Comparison of ENCODE assay signal across 17 cellular contexts in genomic region chr6:52545050-52545843, GRCh38. TPM values are rescaled to one million over a fixed set of nuclear protein-coding genes. Genes with fewer than 3 reads are reported as not detected.
A peak's percentile ranks its signal among the peaks of the same experiment; 100 is the strongest.
DNase-seq lines count a peak whose midpoint lies in the region; ATAC-seq and TF ChIP-seq lines count a peak whose summit lies in the region.
"Had no signal": no experiment of that assay in that cellular context is flagged by ENCODE, and none has a peak within 500 bp of the region (broad histone marks: within the 10 kb centered on the region; RNA-seq: fewer than 3 reads in every experiment).

No MANE protein-coding gene starts in this region.

- H3K36me3 Mint-ChIP-seq in activated T-helper 1 cell treated with anti-CD3 and anti-CD28 coated beads, Interleukin-12 subunit alpha, Interleukin-12 subunit beta, Interleukin-2, Interleukin-4 antibody, amounts not matched to agents 30 ng/mL and 10 ng/mL and 1 ng/mL, durations not matched to agents 14 hours and 24 hours and 36 hours (ENCODE audit: low read depth) = no peaks in the 10 kb centered on the region
- H3K36me3 Mint-ChIP-seq: natural killer cell had no signal

- 82% methylated on average over 6 of the region's 6 CpGs for WGBS in hepatocyte (ENCODE audit: low lambda C conversion rate, missing lambda C conversion rate)

- CTCF ChIA-PET in RWPE1 (lab: Yijun Ruan, JAX) = no interaction called here

- H3K27me3 ChIP-seq in BLaER1 treated with 17β-estradiol and CSF1 and Interleukin-3, amounts not matched to agents 10 nM and 100 nM = no peaks in the 10 kb centered on the region
- H3K27me3 ChIP-seq in hepatocyte (no peaks in the 10 kb centered on the region), skeletal muscle satellite cell (ENCODE audit: control insufficient read depth, insufficient read depth, low read length) (no peaks in the 10 kb centered on the region)

- DNase-seq in RWPE1 (ENCODE audit: low spot score) = no peak
- no peak for DNase-seq in hepatocyte (ENCODE audit: low spot score)
- no peak for DNase-seq in erythroblast (lab: John Stamatoyannopoulos, UW)
- no peak for DNase-seq in stimulated activated naive CD8-positive, alpha-beta T cell treated with anti-CD3 and anti-CD28 coated beads, Interleukin-15, Interleukin-2, amounts not matched to agents 100 U/mL and 50 U/mL, for 24 hours
- no peak for DNase-seq in activated T-helper 1 cell treated with anti-CD3 and anti-CD28 coated beads, Interleukin-12 subunit alpha, Interleukin-12 subunit beta, Interleukin-2, Interleukin-4 antibody, amounts not matched to agents 30 ng/mL and 10 ng/mL and 1 ng/mL, durations not matched to agents 14 hours and 24 hours and 36 hours (ENCODE audit: low spot score)
- DNase-seq: activated CD4-positive, alpha-beta T cell treated with anti-CD3 and anti-CD28 coated beads, Interleukin-2, amount 10 ng/mL, durations not matched to agents 24 days and 14 days; activated naive CD8-positive, alpha-beta T cell treated with anti-CD3 and anti-CD28 coated beads for 36 hours; activated T-cell treated with anti-CD3 and anti-CD28 coated beads for 4 hours; cerebellar nuclear complex; natural killer cell; NCI-H2029; NCI-H748 treated with DMSO at 0.1 percent for 48 hours; stimulated activated CD4-positive, alpha-beta T cell treated with anti-CD3 and anti-CD28 coated beads, Interleukin-4, amount 100 ng/mL, for 4 hours had no signal

- TF ChIP-seq POLR2A in erythroblast (IDR thresholded peaks at IDR 0.05; ENCODE audit: low read length) = no peak

- no peak overlapping the region for H3K4me3 Mint-ChIP-seq in activated T-helper 1 cell treated with anti-CD3 and anti-CD28 coated beads, Interleukin-12 subunit alpha, Interleukin-12 subunit beta, Interleukin-2, Interleukin-4 antibody, amounts not matched to agents 30 ng/mL and 10 ng/mL and 1 ng/mL, durations not matched to agents 14 hours and 24 hours and 36 hours
- H3K4me3 Mint-ChIP-seq: activated CD4-positive, alpha-beta T cell treated with anti-CD3 and anti-CD28 coated beads, Interleukin-2, amount 10 ng/mL, durations not matched to agents 24 days and 14 days; activated naive CD8-positive, alpha-beta T cell treated with anti-CD3 and anti-CD28 coated beads for 36 hours; natural killer cell had no signal

- no peak overlapping the region for H3K9ac ChIP-seq in BLaER1 treated with 17β-estradiol and CSF1 and Interleukin-3, amounts not matched to agents 10 nM and 100 nM
- peak overlapping the region; percentile 83 for H3K9ac ChIP-seq in skeletal muscle satellite cell (ENCODE audit: low read depth, low read length)

- H3K27ac Mint-ChIP-seq in activated T-helper 1 cell treated with anti-CD3 and anti-CD28 coated beads, Interleukin-12 subunit alpha, Interleukin-12 subunit beta, Interleukin-2, Interleukin-4 antibody, amounts not matched to agents 30 ng/mL and 10 ng/mL and 1 ng/mL, durations not matched to agents 14 hours and 24 hours and 36 hours = no peak overlapping the region
- H3K27ac Mint-ChIP-seq: activated CD4-positive, alpha-beta T cell treated with anti-CD3 and anti-CD28 coated beads, Interleukin-2, amount 10 ng/mL, durations not matched to agents 24 days and 14 days; activated naive CD8-positive, alpha-beta T cell treated with anti-CD3 and anti-CD28 coated beads for 36 hours had no signal

- H3K4me1 Mint-ChIP-seq in activated T-helper 1 cell treated with anti-CD3 and anti-CD28 coated beads, Interleukin-12 subunit alpha, Interleukin-12 subunit beta, Interleukin-2, Interleukin-4 antibody, amounts not matched to agents 30 ng/mL and 10 ng/mL and 1 ng/mL, durations not matched to agents 14 hours and 24 hours and 36 hours (ENCODE audit: low read depth) = peaks cover 17% of the 10 kb centered on the region

- intact Hi-C loops in activated T-helper 1 cell treated with anti-CD3 and anti-CD28 coated beads, Interleukin-12 subunit alpha, Interleukin-12 subunit beta, Interleukin-2, Interleukin-4 antibody, amounts not matched to agents 30 ng/mL and 10 ng/mL and 1 ng/mL, durations not matched to agents 14 hours and 24 hours and 36 hours (cut with micrococcal nuclease) = no loop called here

- H3K79me2 ChIP-seq in hepatocyte = peaks cover 97% of the 10 kb centered on the region

- peaks cover 17 to 98% (median 62%) of the 10 kb centered on the region in 11 experiments; a peak in 17 of 22 replicates for H4K20me1 ChIP-seq in BLaER1 treated with 17β-estradiol and CSF1 and Interleukin-3, amounts not matched to agents 10 nM and 100 nM
- peaks cover 9% of the 10 kb centered on the region for H4K20me1 ChIP-seq in hepatocyte (ENCODE audit: insufficient read depth, poor library complexity, severe bottlenecking)

- peaks cover 0 to 88% (median 19%) of the 10 kb centered on the region in 11 experiments; a peak in 14 of 22 replicates for H3K36me3 ChIP-seq in BLaER1 treated with 17β-estradiol and CSF1 and Interleukin-3, amounts not matched to agents 10 nM and 100 nM
- no peaks in the 10 kb centered on the region for H3K36me3 ChIP-seq in hepatocyte (replicated peaks; ENCODE audit: insufficient read depth, low read depth)
- peaks cover 71% of the 10 kb centered on the region for H3K36me3 ChIP-seq in skeletal muscle satellite cell (ENCODE audit: insufficient read depth, low read length)
- H3K36me3 ChIP-seq: HAP-1 had no signal

- POLR2A ChIA-PET in RWPE1 (lab: Yijun Ruan, JAX; ENCODE audit: low non-redundant PET) = no interaction called here

- no peaks in the 10 kb centered on the region for H3K27me3 Mint-ChIP-seq in activated T-helper 1 cell treated with anti-CD3 and anti-CD28 coated beads, Interleukin-12 subunit alpha, Interleukin-12 subunit beta, Interleukin-2, Interleukin-4 antibody, amounts not matched to agents 30 ng/mL and 10 ng/mL and 1 ng/mL, durations not matched to agents 14 hours and 24 hours and 36 hours (ENCODE audit: insufficient read depth)
- H3K27me3 Mint-ChIP-seq: activated CD4-positive, alpha-beta T cell treated with anti-CD3 and anti-CD28 coated beads, Interleukin-2, amount 10 ng/mL, durations not matched to agents 24 days and 14 days; activated naive CD8-positive, alpha-beta T cell treated with anti-CD3 and anti-CD28 coated beads for 36 hours had no signal

- peak overlapping the region in 9 of 11 experiments; percentile 16 to 78 (median 56); a peak in 16 of 22 replicates for H3K4me2 ChIP-seq in BLaER1 treated with 17β-estradiol and CSF1 and Interleukin-3, amounts not matched to agents 10 nM and 100 nM
- H3K4me2 ChIP-seq in hepatocyte (peak overlapping the region; percentile 47), skeletal muscle satellite cell (ENCODE audit: low read length) (peak overlapping the region; percentile 61)

- no peaks in the 10 kb centered on the region for H3K9me3 ChIP-seq in BLaER1 treated with 17β-estradiol and CSF1 and Interleukin-3, amounts not matched to agents 10 nM and 100 nM (replicated peaks in 1 of 11)
- H3K9me3 ChIP-seq in hepatocyte (ENCODE audit: low read depth) (no peaks in the 10 kb centered on the region), skeletal muscle satellite cell (replicated peaks; ENCODE audit: low read length) (no peaks in the 10 kb centered on the region)
- H3K9me3 ChIP-seq: HAP-1 had no signal

- H2AFZ ChIP-seq in hepatocyte = no peak overlapping the region

- no peak overlapping the region; a peak in 1 of 22 replicates for H3K27ac ChIP-seq in BLaER1 treated with 17β-estradiol and CSF1 and Interleukin-3, amounts not matched to agents 10 nM and 100 nM
- H3K27ac ChIP-seq in RWPE1 (peak overlapping the region; percentile 40), hepatocyte (peak overlapping the region; percentile 55)

- no peaks in the 10 kb centered on the region for H3K9me2 ChIP-seq in hepatocyte (replicated peaks; ENCODE audit: insufficient read depth)

- H3K4me3 ChIP-seq in BLaER1 treated with 17β-estradiol and CSF1 and Interleukin-3, amounts not matched to agents 10 nM and 100 nM = no peak overlapping the region
- no peak overlapping the region for H3K4me3 ChIP-seq in hepatocyte
- peak overlapping the region; percentile 12 for H3K4me3 ChIP-seq in skeletal muscle satellite cell (ENCODE audit: low read length)
- H3K4me3 ChIP-seq: HAP-1 had no signal

- TF ChIP-seq CTCF in RWPE1 (conservative IDR thresholded peaks at IDR 0.05; ENCODE audit: low read depth) (no peak), hepatocyte (IDR thresholded peaks at IDR 0.05; ENCODE audit: poor library complexity) (no peak)

- no peaks in the 10 kb centered on the region for H3K9me3 Mint-ChIP-seq in activated T-helper 1 cell treated with anti-CD3 and anti-CD28 coated beads, Interleukin-12 subunit alpha, Interleukin-12 subunit beta, Interleukin-2, Interleukin-4 antibody, amounts not matched to agents 30 ng/mL and 10 ng/mL and 1 ng/mL, durations not matched to agents 14 hours and 24 hours and 36 hours
- H3K9me3 Mint-ChIP-seq: activated CD4-positive, alpha-beta T cell treated with anti-CD3 and anti-CD28 coated beads, Interleukin-2, amount 10 ng/mL, durations not matched to agents 24 days and 14 days; activated naive CD8-positive, alpha-beta T cell treated with anti-CD3 and anti-CD28 coated beads for 36 hours; natural killer cell had no signal

- H3K4me1 ChIP-seq in BLaER1 treated with 17β-estradiol and CSF1 and Interleukin-3, amounts not matched to agents 10 nM and 100 nM = peaks cover 49 to 91% (median 73%) of the 10 kb centered on the region in 10 experiments
- H3K4me1 ChIP-seq in hepatocyte (ENCODE audit: insufficient read depth) = peaks cover 58% of the 10 kb centered on the region
- H3K4me1 ChIP-seq in skeletal muscle satellite cell (ENCODE audit: control insufficient read depth, insufficient read depth, low read length) = peaks cover 98% of the 10 kb centered on the region
- H3K4me1 ChIP-seq: HAP-1 had no signal

- no peak for ATAC-seq in stimulated activated naive CD8-positive, alpha-beta T cell treated with anti-CD3 and anti-CD28 coated beads, Interleukin-15, Interleukin-2, amounts not matched to agents 100 U/mL and 50 U/mL, for 24 hours
- no peak for ATAC-seq in HG03520 (IDR thresholded peaks at IDR 0.05; ENCODE audit: unreplicated experiment)
- ATAC-seq: natural killer cell had no signal

RNA-seq across cellular contexts. Expression of gene TRAM2, which starts 31.6 kb away (rescaled TPM):
- total RNA-seq in hepatocyte = 47.6 and 48.2 TPM in 2 replicates
- polyA plus RNA-seq in hepatocyte = 20.8 and 29.6 TPM in 2 replicates
- total RNA-seq in skeletal muscle satellite cell (2012; rRNA removed) = 117 and 131 TPM in 2 replicates
- total RNA-seq in activated T-helper 1 cell treated with anti-CD3 and anti-CD28 coated beads, Interleukin-12 subunit alpha, Interleukin-12 subunit beta, Interleukin-2, Interleukin-4 antibody, amounts not matched to agents 30 ng/mL and 10 ng/mL and 1 ng/mL, durations not matched to agents 14 hours and 24 hours and 36 hours = 2.1 and 2.5 TPM in 2 replicates

Comparison
In these comparisons a context has a peak if more than half of its experiments do, and no peak if none do; other contexts are left out.
1. H3K27ac ChIP-seq: peak in RWPE1 (single experiment) and hepatocyte (single experiment); none in BLaER1 treated with 17β-estradiol and CSF1 and Interleukin-3, amounts not matched to agents 10 nM and 100 nM (0 of 11).
2. RNA of gene TRAM2, which starts 31.6 kb away (total RNA-seq): 47.6 to 48.2 TPM in hepatocyte; 2.1 to 2.5 TPM in activated T-helper 1 cell treated with anti-CD3 and anti-CD28 coated beads, Interleukin-12 subunit alpha, Interleukin-12 subunit beta, Interleukin-2, Interleukin-4 antibody, amounts not matched to agents 30 ng/mL and 10 ng/mL and 1 ng/mL, durations not matched to agents 14 hours and 24 hours and 36 hours; every median in the first group is over 10 times any median in the second.
3. Peak in every context shown above with its lines, with median percentiles within 50 percentile points of each other: H3K4me2 ChIP-seq.